8 cellular contexts compared by ENCODE assay signal in genomic region chr16:1308036-1308976, GRCh38. TPM values are rescaled to one million over a fixed set of nuclear protein-coding genes. Genes with fewer than 3 reads are reported as not detected.
A peak's percentile ranks its signal among the peaks of the same experiment; 100 is the strongest.
DNase-seq lines count a peak whose midpoint lies in the region; ATAC-seq and TF ChIP-seq lines count a peak whose summit lies in the region.

No MANE protein-coding gene starts in this region.

- no peak for DNase-seq in AG04449 (ENCODE audit: low read depth, low spot score)
- no peak for DNase-seq in activated T-helper 1 cell treated with anti-CD3 and anti-CD28 coated beads, Interleukin-12 subunit alpha, Interleukin-12 subunit beta, Interleukin-2, Interleukin-4 antibody, amounts not matched to agents 30 ng/mL and 10 ng/mL and 1 ng/mL, durations not matched to agents 14 hours and 24 hours and 36 hours (ENCODE audit: low spot score)
- no peak for DNase-seq in head of caudate nucleus

- H3K4me1 ChIP-seq in HUES64 (ENCODE audit: insufficient read depth, low read length) = no peaks in the 10 kb centered on the region
- peaks cover 7% of the 10 kb centered on the region for H3K4me1 ChIP-seq in iPS-18a (ENCODE audit: control insufficient read depth, low read depth, low read length)
- H3K4me1 ChIP-seq in subcutaneous abdominal adipose tissue (ENCODE audit: control insufficient read depth in 5 of 5, insufficient read depth in 5 of 5, low read length in 5 of 5) = peaks cover 13 to 39% (median 36%) of the 10 kb centered on the region in 5 donors

- intact Hi-C loops in activated T-helper 1 cell treated with anti-CD3 and anti-CD28 coated beads, Interleukin-12 subunit alpha, Interleukin-12 subunit beta, Interleukin-2, Interleukin-4 antibody, amounts not matched to agents 30 ng/mL and 10 ng/mL and 1 ng/mL, durations not matched to agents 14 hours and 24 hours and 36 hours (cut with micrococcal nuclease) = loop anchor here (2.0 to 10.0 kb wide), 4 partner anchors 70 to 782 kb away; partner anchors contain the start of genes CAPN15, TMEM204 and UQCC4
- intact Hi-C loops in head of caudate nucleus (cut with DNase I) = loop anchor here (10.0 kb wide), 1 partner anchor 106 kb away; the partner anchor contains the start of gene UNKL

- no peaks in the 10 kb centered on the region for H3K27me3 ChIP-seq in HUES64 (ENCODE audit: insufficient read depth, low read length)
- H3K27me3 ChIP-seq in iPS-18a (ENCODE audit: control insufficient read depth, insufficient read depth, low read length) = no peaks in the 10 kb centered on the region
- peaks cover 0 to 9% (median 5%) of the 10 kb centered on the region in 5 donors for H3K27me3 ChIP-seq in subcutaneous abdominal adipose tissue (ENCODE audit: control insufficient read depth in 5 of 5, insufficient read depth in 4 of 5, low read length in 5 of 5)

- H3K9ac ChIP-seq in HUES64 (ENCODE audit: low read depth, low read length) (no peak overlapping the region), iPS-18a (ENCODE audit: low read length) (peak overlapping the region; percentile 99), subcutaneous abdominal adipose tissue (ENCODE audit: low read length in 5 of 5) (no peak overlapping the region)

- WGBS in HUES64 = 5% methylated on average over 38 of the region's 43 CpGs

- peak overlapping the region; percentile 87 for H3K4me3 Mint-ChIP-seq in activated T-helper 1 cell treated with anti-CD3 and anti-CD28 coated beads, Interleukin-12 subunit alpha, Interleukin-12 subunit beta, Interleukin-2, Interleukin-4 antibody, amounts not matched to agents 30 ng/mL and 10 ng/mL and 1 ng/mL, durations not matched to agents 14 hours and 24 hours and 36 hours

- peaks cover 2% of the 10 kb centered on the region for H3K27me3 Mint-ChIP-seq in activated T-helper 1 cell treated with anti-CD3 and anti-CD28 coated beads, Interleukin-12 subunit alpha, Interleukin-12 subunit beta, Interleukin-2, Interleukin-4 antibody, amounts not matched to agents 30 ng/mL and 10 ng/mL and 1 ng/mL, durations not matched to agents 14 hours and 24 hours and 36 hours (ENCODE audit: insufficient read depth)

- peaks cover 27% of the 10 kb centered on the region for H3K4me1 Mint-ChIP-seq in activated T-helper 1 cell treated with anti-CD3 and anti-CD28 coated beads, Interleukin-12 subunit alpha, Interleukin-12 subunit beta, Interleukin-2, Interleukin-4 antibody, amounts not matched to agents 30 ng/mL and 10 ng/mL and 1 ng/mL, durations not matched to agents 14 hours and 24 hours and 36 hours (ENCODE audit: low read depth)

- H3K36me3 ChIP-seq in HUES64 (ENCODE audit: insufficient read depth, low read length) (peaks cover 10% of the 10 kb centered on the region; the same call in 1 of the 2 replicates), iPS-18a (ENCODE audit: control insufficient read depth, low read depth, low read length) (peaks cover 4% of the 10 kb centered on the region), subcutaneous abdominal adipose tissue (ENCODE audit: control insufficient read depth in 5 of 5, insufficient read depth in 5 of 5, low read length in 5 of 5) (peaks cover 0 to 9% (median 6%) of the 10 kb centered on the region in 5 donors)

- CTCF ChIA-PET in AG04449 (lab: Yijun Ruan, JAX) = no interaction called here

- no peak for ATAC-seq in GM21381 (IDR thresholded peaks at IDR 0.05; ENCODE audit: unreplicated experiment)

- TF ChIP-seq POLR2A in GM18526 (IDR thresholded peaks at IDR 0.05; ENCODE audit: extremely low read depth, insufficient read length) = peak; percentile 63

- TF ChIP-seq CTCF in AG04449 (IDR thresholded peaks at IDR 0.05; ENCODE audit: insufficient read depth, low read length, missing control alignments) = no peak

- peak overlapping the region; percentile 97 for H3K27ac Mint-ChIP-seq in activated T-helper 1 cell treated with anti-CD3 and anti-CD28 coated beads, Interleukin-12 subunit alpha, Interleukin-12 subunit beta, Interleukin-2, Interleukin-4 antibody, amounts not matched to agents 30 ng/mL and 10 ng/mL and 1 ng/mL, durations not matched to agents 14 hours and 24 hours and 36 hours

- POLR2A ChIA-PET in AG04449 (lab: Yijun Ruan, JAX) = interaction anchor here (1.6 kb wide), 1 partner anchor 112 kb away, joined by 9 read pairs; the partner anchor contains the start of gene UQCC4

- H3K36me3 Mint-ChIP-seq in activated T-helper 1 cell treated with anti-CD3 and anti-CD28 coated beads, Interleukin-12 subunit alpha, Interleukin-12 subunit beta, Interleukin-2, Interleukin-4 antibody, amounts not matched to agents 30 ng/mL and 10 ng/mL and 1 ng/mL, durations not matched to agents 14 hours and 24 hours and 36 hours (ENCODE audit: low read depth) = peaks cover 12% of the 10 kb centered on the region

- no peaks in the 10 kb centered on the region for H3K9me3 ChIP-seq in HUES64 (ENCODE audit: insufficient read depth, low read depth, low read length)
- no peaks in the 10 kb centered on the region for H3K9me3 ChIP-seq in iPS-18a (ENCODE audit: control insufficient read depth, low read depth, low read length)
- H3K9me3 ChIP-seq in subcutaneous abdominal adipose tissue (ENCODE audit: control insufficient read depth in 5 of 5, low read length in 5 of 5) = no peaks in the 10 kb centered on the region

- H3K4me3 ChIP-seq in AG04449 (ENCODE audit: low read depth, low read length) (peak overlapping the region; percentile 57), HUES64 (ENCODE audit: low read length) (peak overlapping the region; percentile 94), iPS-18a (ENCODE audit: low read length) (peak overlapping the region; percentile 90), subcutaneous abdominal adipose tissue (ENCODE audit: low read depth in 1 of 5, low read length in 5 of 5) (peak overlapping the region; percentile 45 to 79 (median 68))

- H3K27ac ChIP-seq in HUES64 (ENCODE audit: low read depth, low read length) = peak overlapping the region; percentile 100
- H3K27ac ChIP-seq in iPS-18a (ENCODE audit: low read length) = peak overlapping the region; percentile 45
- H3K27ac ChIP-seq in subcutaneous abdominal adipose tissue (ENCODE audit: low read depth, low read length) = peak overlapping the region; percentile 95

- H3K9me3 Mint-ChIP-seq in activated T-helper 1 cell treated with anti-CD3 and anti-CD28 coated beads, Interleukin-12 subunit alpha, Interleukin-12 subunit beta, Interleukin-2, Interleukin-4 antibody, amounts not matched to agents 30 ng/mL and 10 ng/mL and 1 ng/mL, durations not matched to agents 14 hours and 24 hours and 36 hours = no peaks in the 10 kb centered on the region

RNA-seq across cellular contexts. Expression of gene UBE2I, which starts 1.1 kb away (rescaled TPM):
- polyA plus RNA-seq in HUES64 (2013, experiment 1 of 2) = 181 TPM
- 205 TPM for polyA plus RNA-seq in HUES64 (2013, experiment 2 of 2)
- total RNA-seq in activated T-helper 1 cell treated with anti-CD3 and anti-CD28 coated beads, Interleukin-12 subunit alpha, Interleukin-12 subunit beta, Interleukin-2, Interleukin-4 antibody, amounts not matched to agents 30 ng/mL and 10 ng/mL and 1 ng/mL, durations not matched to agents 14 hours and 24 hours and 36 hours = 257 TPM in 2 replicates

RNA-seq across cellular contexts. Expression of gene BAIAP3, which starts 25.1 kb away (rescaled TPM):
- polyA plus RNA-seq in HUES64 (2013, experiment 1 of 2) = 1.7 TPM
- polyA plus RNA-seq in HUES64 (2013, experiment 2 of 2) = 4.2 TPM
- total RNA-seq in activated T-helper 1 cell treated with anti-CD3 and anti-CD28 coated beads, Interleukin-12 subunit alpha, Interleukin-12 subunit beta, Interleukin-2, Interleukin-4 antibody, amounts not matched to agents 30 ng/mL and 10 ng/mL and 1 ng/mL, durations not matched to agents 14 hours and 24 hours and 36 hours = 0.07 and 0.18 TPM in 2 replicates

RNA-seq across cellular contexts. Expression of gene TSR3, which starts 43.4 kb away (rescaled TPM):
- polyA plus RNA-seq in HUES64 (2013, experiment 1 of 2) = 50.1 TPM
- polyA plus RNA-seq in HUES64 (2013, experiment 2 of 2) = 45.6 TPM
- 87.4 and 89.4 TPM in 2 replicates for total RNA-seq in activated T-helper 1 cell treated with anti-CD3 and anti-CD28 coated beads, Interleukin-12 subunit alpha, Interleukin-12 subunit beta, Interleukin-2, Interleukin-4 antibody, amounts not matched to agents 30 ng/mL and 10 ng/mL and 1 ng/mL, durations not matched to agents 14 hours and 24 hours and 36 hours

RNA-seq across cellular contexts. Expression of gene GNPTG, which starts 43.4 kb away (rescaled TPM):
- 14.9 TPM for polyA plus RNA-seq in HUES64 (2013, experiment 1 of 2)
- polyA plus RNA-seq in HUES64 (2013, experiment 2 of 2) = 14.2 TPM
- 21.4 and 22.5 TPM in 2 replicates for total RNA-seq in activated T-helper 1 cell treated with anti-CD3 and anti-CD28 coated beads, Interleukin-12 subunit alpha, Interleukin-12 subunit beta, Interleukin-2, Interleukin-4 antibody, amounts not matched to agents 30 ng/mL and 10 ng/mL and 1 ng/mL, durations not matched to agents 14 hours and 24 hours and 36 hours

RNA-seq across cellular contexts. Expression of gene TPSD1, which starts 52.4 kb away (rescaled TPM):
- polyA plus RNA-seq in HUES64 (2013, experiment 1 of 2) = 0.30 TPM
- polyA plus RNA-seq in HUES64 (2013, experiment 2 of 2) = 0.38 TPM
- total RNA-seq in activated T-helper 1 cell treated with anti-CD3 and anti-CD28 coated beads, Interleukin-12 subunit alpha, Interleukin-12 subunit beta, Interleukin-2, Interleukin-4 antibody, amounts not matched to agents 30 ng/mL and 10 ng/mL and 1 ng/mL, durations not matched to agents 14 hours and 24 hours and 36 hours = not detected in 2 replicates

Comparison
In these comparisons a context has a peak if more than half of its experiments do, and no peak if none do; other contexts are left out.
1. H3K27ac ChIP-seq: peak in every context shown above with its lines; median percentile 100 in HUES64; 95 in subcutaneous abdominal adipose tissue; 45 in iPS-18a.